Comparison of ENCODE assay signal across 8 cellular contexts in genomic region chr15:41231536-41231935, GRCh38. TPM values are rescaled to one million over a fixed set of nuclear protein-coding genes. Genes with fewer than 3 reads are reported as not detected.
A peak's percentile ranks its signal among the peaks of the same experiment; 100 is the strongest.
DNase-seq lines count a peak whose midpoint lies in the region; ATAC-seq and TF ChIP-seq lines count a peak whose summit lies in the region.

No MANE protein-coding gene starts in this region.

- H3K36me3 ChIP-seq in iPS-18a (ENCODE audit: control insufficient read depth, low read depth, low read length): no peaks in the 10 kb centered on the region

- DNase-seq in HFFc6 (no peak), mesenteric fat pad (ENCODE audit: low spot score) (no peak), cerebellar nuclear complex (lab: John Stamatoyannopoulos, UW) (no peak), NCI-H345 (lab: John Stamatoyannopoulos, UW) (no peak)
- no peak for DNase-seq in activated naive CD4-positive, alpha-beta T cell treated with anti-CD3 and anti-CD28 coated beads, Interleukin-2, amount 50 U/mL, for 72 hours (ENCODE audit: low spot score in 2 of 2)

- no peak for ATAC-seq in activated naive CD4-positive, alpha-beta T cell treated with anti-CD3 and anti-CD28 coated beads, Interleukin-2, amount 50 U/mL, for 72 hours
- ATAC-seq in stimulated activated memory B cell treated with anti-CD40 and anti-IgM and Interleukin-4, amounts not matched to agents 10 μg/mL and 1 μg/mL and 100 μg/mL, for 72 hours: no peak
- ATAC-seq in HG03571 (IDR thresholded peaks at IDR 0.05; ENCODE audit: unreplicated experiment): no peak

- no peaks in the 10 kb centered on the region for H3K36me3 Mint-ChIP-seq in HFFc6 (ENCODE audit: low read depth)
- no peaks in the 10 kb centered on the region for H3K36me3 Mint-ChIP-seq in activated naive CD4-positive, alpha-beta T cell treated with anti-CD3 and anti-CD28 coated beads, Interleukin-2, amount 50 U/mL, for 72 hours
- no peaks in the 10 kb centered on the region for H3K36me3 Mint-ChIP-seq in stimulated activated memory B cell treated with anti-CD40 and anti-IgM and Interleukin-4, amounts not matched to agents 10 μg/mL and 1 μg/mL and 100 μg/mL, for 72 hours

- H3K9ac ChIP-seq in iPS-18a (ENCODE audit: low read length): peak overlapping the region; percentile 55

- H3K4me1 ChIP-seq in iPS-18a (ENCODE audit: control insufficient read depth, low read depth, low read length): no peaks in the 10 kb centered on the region

- H3K4me3 ChIP-seq in iPS-18a (ENCODE audit: low read length): peak overlapping the region; percentile 82

- peaks cover 25% of the 10 kb centered on the region for H3K4me1 Mint-ChIP-seq in HFFc6 (ENCODE audit: low read depth)
- peaks cover 24% of the 10 kb centered on the region for H3K4me1 Mint-ChIP-seq in stimulated activated memory B cell treated with anti-CD40 and anti-IgM and Interleukin-4, amounts not matched to agents 10 μg/mL and 1 μg/mL and 100 μg/mL, for 72 hours

- H3K27ac ChIP-seq in iPS-18a (ENCODE audit: low read length): no peak overlapping the region

- no peaks in the 10 kb centered on the region for H3K9me3 Mint-ChIP-seq in HFFc6
- no peaks in the 10 kb centered on the region for H3K9me3 Mint-ChIP-seq in activated naive CD4-positive, alpha-beta T cell treated with anti-CD3 and anti-CD28 coated beads, Interleukin-2, amount 50 U/mL, for 72 hours
- H3K9me3 Mint-ChIP-seq in stimulated activated memory B cell treated with anti-CD40 and anti-IgM and Interleukin-4, amounts not matched to agents 10 μg/mL and 1 μg/mL and 100 μg/mL, for 72 hours: no peaks in the 10 kb centered on the region

- no peak for TF ChIP-seq CTCF in HFFc6 (IDR thresholded peaks at IDR 0.05)

- H3K4me3 Mint-ChIP-seq in HFFc6: peak overlapping the region; percentile 97
- peak overlapping the region; percentile 93 for H3K4me3 Mint-ChIP-seq in stimulated activated memory B cell treated with anti-CD40 and anti-IgM and Interleukin-4, amounts not matched to agents 10 μg/mL and 1 μg/mL and 100 μg/mL, for 72 hours

- no peaks in the 10 kb centered on the region; the same call in 1 of the 2 replicates for H3K27me3 Mint-ChIP-seq in HFFc6 (ENCODE audit: insufficient read depth)
- no peaks in the 10 kb centered on the region for H3K27me3 Mint-ChIP-seq in stimulated activated memory B cell treated with anti-CD40 and anti-IgM and Interleukin-4, amounts not matched to agents 10 μg/mL and 1 μg/mL and 100 μg/mL, for 72 hours

- H3K27ac Mint-ChIP-seq in HFFc6: peak overlapping the region; percentile 87
- H3K27ac Mint-ChIP-seq in activated naive CD4-positive, alpha-beta T cell treated with anti-CD3 and anti-CD28 coated beads, Interleukin-2, amount 50 U/mL, for 72 hours: peak overlapping the region; percentile 85 to 91
- H3K27ac Mint-ChIP-seq in stimulated activated memory B cell treated with anti-CD40 and anti-IgM and Interleukin-4, amounts not matched to agents 10 μg/mL and 1 μg/mL and 100 μg/mL, for 72 hours: peak overlapping the region; percentile 88

- H3K9me3 ChIP-seq in iPS-18a (ENCODE audit: control insufficient read depth, low read depth, low read length): no peaks in the 10 kb centered on the region

- H3K27me3 ChIP-seq in iPS-18a (ENCODE audit: control insufficient read depth, insufficient read depth, low read length): peaks cover 7% of the 10 kb centered on the region

RNA-seq across cellular contexts. Expression of gene CHP1, which starts 0.5 kb away (rescaled TPM):
- total RNA-seq in HFFc6 (2021; fragmentation: NEBNext Ultra II Directional; extraction: Animal tissue kit (Norgen Biotek cat#: 25700)): 100 to 1,000 TPM; 104 to 131 (median 117) TPM
- total RNA-seq in activated naive CD4-positive, alpha-beta T cell treated with anti-CD3 and anti-CD28 coated beads, Interleukin-2, amount 50 U/mL, for 72 hours: 10 to 100 TPM; 34.2 to 57.2 TPM
- 128 TPM for total RNA-seq in mesenteric fat pad

RNA-seq across cellular contexts. Expression of gene EXD1, which starts 1.0 kb away (rescaled TPM):
- not detected for total RNA-seq in HFFc6 (2021; fragmentation: NEBNext Ultra II Directional; extraction: Animal tissue kit (Norgen Biotek cat#: 25700))
- total RNA-seq in activated naive CD4-positive, alpha-beta T cell treated with anti-CD3 and anti-CD28 coated beads, Interleukin-2, amount 50 U/mL, for 72 hours: under 1 TPM in 1 of 2 donors, not detected in 1; 0.32 TPM
- total RNA-seq in mesenteric fat pad: not detected
